Comparison of ENCODE assay signal across 9 cellular contexts in genomic region chr20:2323051-2323450, GRCh38. TPM values are rescaled to one million over a fixed set of nuclear protein-coding genes. Genes with fewer than 3 reads are reported as not detected.
"Had no signal": no experiment of that assay in that cellular context is flagged by ENCODE, and none has a peak within 500 bp of the region (broad histone marks: within the 10 kb centered on the region; RNA-seq: fewer than 3 reads in every experiment).

No MANE protein-coding gene starts in this region.

- H2AFZ ChIP-seq: GM23338 had no signal

- H3K4me3 ChIP-seq: GM23338, K562 had no signal

- DNase-seq: H9, HCEC 1CT, KG1 had no signal

- FAIRE-seq: H1, H54, HTR-8/SVneo, K562 had no signal

- ATAC-seq: GM23338, K562 had no signal

- H3K4me2 ChIP-seq: GM23338 had no signal

RNA-seq across cellular contexts. Expression of gene TGM3, which starts 27.2 kb away (rescaled TPM):
- total RNA-seq: GM23338, H1, H9, HT-29, K562 had no signal
- polyA plus RNA-seq: K562 had no signal

RNA-seq across cellular contexts. Expression of gene TGM6, which starts 57.6 kb away (rescaled TPM):
- total RNA-seq: GM23338, H1, H9, HT-29, K562 had no signal
- polyA plus RNA-seq: GM23338, K562 had no signal
